20 cellular contexts compared by ENCODE assay signal in the genomic region with DNA sequence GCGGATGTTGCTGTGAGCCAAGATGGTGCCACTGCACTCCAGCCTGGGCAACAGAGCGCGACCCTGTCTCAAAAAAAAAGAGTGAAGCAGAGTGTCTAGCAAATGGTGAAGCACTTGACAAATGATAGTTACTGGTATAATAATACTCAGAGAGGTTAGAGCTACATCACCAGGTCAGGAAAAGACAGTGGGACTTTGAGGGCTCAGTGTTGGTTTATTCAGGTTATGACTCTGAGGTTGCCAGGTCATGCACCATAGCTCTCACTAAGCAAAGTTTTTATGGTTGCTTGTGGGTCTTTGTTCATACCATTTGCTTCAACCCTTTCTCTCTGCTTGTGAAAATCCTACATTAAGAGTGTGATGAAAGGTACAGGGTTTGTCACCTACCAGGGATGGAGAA.
"Had no signal": no experiment of that assay in that cellular context is flagged by ENCODE, and none has a peak within 500 bp of the region (broad histone marks: within the 10 kb centered on the region; RNA-seq: fewer than 3 reads in every experiment).

No MANE protein-coding gene starts in this region.

- H3K36me3 ChIP-seq: WERI-Rb-1 had no signal

- H3K27me3 ChIP-seq: body of pancreas, cardiac muscle cell, gastroesophageal sphincter, upper lobe of right lung had no signal

- H3K4me3 ChIP-seq: body of pancreas, cardiac muscle cell, gastroesophageal sphincter, heart left ventricle, lung, spleen, upper lobe of right lung had no signal

- ATAC-seq: activated CD8-positive, alpha-beta memory T cell treated with anti-CD3 and anti-CD28 coated beads, Interleukin-2, amount 10 ng/mL, durations not matched to agents 7 days and 5 days; activated CD8-positive, alpha-beta T cell treated with anti-CD3 and anti-CD28 coated beads for 36 hours; body of pancreas; gastroesophageal sphincter; heart left ventricle; stimulated activated naive CD8-positive, alpha-beta T cell treated with anti-CD3 and anti-CD28 coated beads, Interleukin-15, Interleukin-2, amounts not matched to agents 100 U/mL and 50 U/mL, for 24 hours; upper lobe of right lung had no signal

- H3K9me3 ChIP-seq: body of pancreas, gastroesophageal sphincter, heart left ventricle, spleen, upper lobe of right lung had no signal

- H3K4me1 ChIP-seq: gastroesophageal sphincter, heart left ventricle, spleen, upper lobe of right lung had no signal

- DNase-seq: activated CD4-positive, alpha-beta T cell treated with anti-CD3 and anti-CD28 coated beads, Interleukin-2, amount 10 ng/mL, durations not matched to agents 7 days and 5 days; activated CD4-positive, CD25-positive, alpha-beta regulatory T cell treated with anti-CD3 and anti-CD28 coated beads, Interleukin-2, amount 50 U/mL, for 72 hours; activated CD8-positive, alpha-beta memory T cell treated with anti-CD3 and anti-CD28 coated beads, Interleukin-2, amount 10 ng/mL, durations not matched to agents 7 days and 5 days; activated CD8-positive, alpha-beta T cell treated with anti-CD3 and anti-CD28 coated beads for 36 hours; activated gamma-delta T cell; anterior cingulate cortex; body of pancreas; heart left ventricle; islet precursor cell; naive B cell; occipital lobe; spleen; stimulated activated CD4-positive, alpha-beta T cell treated with anti-CD3 and anti-CD28 coated beads, Interleukin-4, amount 100 ng/mL, for 1 hour; stimulated activated naive CD8-positive, alpha-beta T cell treated with anti-CD3 and anti-CD28 coated beads, Interleukin-15, Interleukin-2, amounts not matched to agents 100 U/mL and 50 U/mL, for 24 hours; upper lobe of right lung; WERI-Rb-1 had no signal

- H3K27ac ChIP-seq: cardiac muscle cell, epithelial cell of prostate, gastroesophageal sphincter, heart left ventricle, spleen, upper lobe of right lung, WERI-Rb-1 had no signal
